25 cellular contexts compared by ENCODE assay signal in genomic region chr9:71384343-71384742, GRCh38.
"Had no signal": no experiment of that assay in that cellular context is flagged by ENCODE, and none has a peak within 500 bp of the region (broad histone marks: within the 10 kb centered on the region; RNA-seq: fewer than 3 reads in every experiment).

No MANE protein-coding gene starts in this region.

- H3K27ac ChIP-seq: esophagus squamous epithelium, gastroesophageal sphincter, heart right ventricle, left lung, neutrophil, ovary, prostate gland, right atrium auricular region, suprapubic skin, transverse colon had no signal

- DNase-seq: activated CD4-positive, alpha-beta T cell treated with anti-CD3 and anti-CD28 coated beads for 4 hours; activated CD4-positive, alpha-beta T cell treated with anti-CD3 and anti-CD28 coated beads, Interleukin-2, amount 50 U/mL, for 48 hours; activated CD4-positive, CD25-positive, alpha-beta regulatory T cell; activated CD8-positive, alpha-beta memory T cell treated with anti-CD3 and anti-CD28 coated beads, Interleukin-2, amount 50 U/mL, for 48 hours; activated naive CD4-positive, alpha-beta T cell treated with Interleukin-2 at 50 U/mL for 16 hours; activated naive CD8-positive, alpha-beta T cell treated with anti-CD3 and anti-CD28 coated beads, Interleukin-2, amount 10 ng/mL, durations not matched to agents 7 days and 5 days; activated T-cell treated with anti-CD3 and anti-CD28 coated beads, Interleukin-2, amount 50 U/mL, for 4 hours; cortex of kidney; endodermal cell; esophagus squamous epithelium; heart right ventricle; kidney; left lung; naive thymus-derived CD4-positive, alpha-beta T cell; ovary; stimulated activated CD4-positive, alpha-beta T cell treated with anti-CD3 and anti-CD28 coated beads, Interleukin-12 subunit alpha, Interleukin-12 subunit beta, amount 100 ng/mL, for 4 hours; stimulated activated CD4-positive, alpha-beta T cell treated with anti-CD3 and anti-CD28 coated beads, Interleukin-4, amount 100 ng/mL, for 4 hours; stimulated activated naive CD8-positive, alpha-beta T cell treated with anti-CD3 and anti-CD28 coated beads, Interleukin-15, amount 100 ng/mL, for 72 hours; T-helper 17 cell; transverse colon had no signal

- H3K36me3 ChIP-seq: esophagus squamous epithelium, gastroesophageal sphincter, heart right ventricle, left lung, neutrophil, ovary, prostate gland, right atrium auricular region, suprapubic skin, transverse colon had no signal

- H3K4me1 ChIP-seq: esophagus squamous epithelium, gastroesophageal sphincter, heart right ventricle, left lung, prostate gland, right atrium auricular region, suprapubic skin, transverse colon had no signal

- H3K36me3 Mint-ChIP-seq: activated naive CD8-positive, alpha-beta T cell treated with anti-CD3 and anti-CD28 coated beads, Interleukin-2, amount 10 ng/mL, durations not matched to agents 7 days and 5 days; naive thymus-derived CD4-positive, alpha-beta T cell had no signal

- H3K27ac Mint-ChIP-seq: activated naive CD8-positive, alpha-beta T cell treated with anti-CD3 and anti-CD28 coated beads, Interleukin-2, amount 10 ng/mL, durations not matched to agents 7 days and 5 days; endodermal cell; naive thymus-derived CD4-positive, alpha-beta T cell; stimulated activated naive CD8-positive, alpha-beta T cell treated with anti-CD3 and anti-CD28 coated beads, Interleukin-15, amount 100 ng/mL, for 72 hours; T-helper 17 cell had no signal

- H3K27me3 Mint-ChIP-seq: activated naive CD8-positive, alpha-beta T cell treated with anti-CD3 and anti-CD28 coated beads, Interleukin-2, amount 10 ng/mL, durations not matched to agents 7 days and 5 days; stimulated activated naive CD8-positive, alpha-beta T cell treated with anti-CD3 and anti-CD28 coated beads, Interleukin-15, amount 100 ng/mL, for 72 hours had no signal

- H3K4me3 ChIP-seq: esophagus squamous epithelium, gastroesophageal sphincter, heart right ventricle, left lung, ovary, prostate gland, right atrium auricular region, suprapubic skin, transverse colon had no signal

- H3K27me3 ChIP-seq: esophagus squamous epithelium, gastroesophageal sphincter, heart right ventricle, left lung, neutrophil, ovary, right atrium auricular region, suprapubic skin, transverse colon had no signal

- H3K9me3 Mint-ChIP-seq: activated naive CD8-positive, alpha-beta T cell treated with anti-CD3 and anti-CD28 coated beads, Interleukin-2, amount 10 ng/mL, durations not matched to agents 7 days and 5 days; activated T-cell treated with anti-CD3 and anti-CD28 coated beads, Interleukin-2, amount 50 U/mL, for 4 hours; endodermal cell; stimulated activated naive CD8-positive, alpha-beta T cell treated with anti-CD3 and anti-CD28 coated beads, Interleukin-15, amount 100 ng/mL, for 72 hours had no signal

- H3K4me1 Mint-ChIP-seq: activated naive CD8-positive, alpha-beta T cell treated with anti-CD3 and anti-CD28 coated beads, Interleukin-2, amount 10 ng/mL, durations not matched to agents 7 days and 5 days; endodermal cell; naive thymus-derived CD4-positive, alpha-beta T cell; stimulated activated naive CD8-positive, alpha-beta T cell treated with anti-CD3 and anti-CD28 coated beads, Interleukin-15, amount 100 ng/mL, for 72 hours; T-helper 17 cell had no signal

- ATAC-seq: activated T-cell treated with anti-CD3 and anti-CD28 coated beads, Interleukin-2, amount 50 U/mL, for 4 hours; gastroesophageal sphincter; heart right ventricle; left lung; naive thymus-derived CD4-positive, alpha-beta T cell; stimulated activated naive CD8-positive, alpha-beta T cell treated with anti-CD3 and anti-CD28 coated beads, Interleukin-15, amount 100 ng/mL, for 72 hours; T-helper 17 cell had no signal

- H3K9me3 ChIP-seq: esophagus squamous epithelium, gastroesophageal sphincter, heart right ventricle, left lung, neutrophil, ovary, prostate gland, right atrium auricular region, suprapubic skin, transverse colon had no signal

- H3K4me3 Mint-ChIP-seq: activated naive CD8-positive, alpha-beta T cell treated with anti-CD3 and anti-CD28 coated beads, Interleukin-2, amount 10 ng/mL, durations not matched to agents 7 days and 5 days; activated T-cell treated with anti-CD3 and anti-CD28 coated beads, Interleukin-2, amount 50 U/mL, for 4 hours; endodermal cell; naive thymus-derived CD4-positive, alpha-beta T cell; stimulated activated naive CD8-positive, alpha-beta T cell treated with anti-CD3 and anti-CD28 coated beads, Interleukin-15, amount 100 ng/mL, for 72 hours; T-helper 17 cell had no signal
